ENCODE assay signal across 8 cellular contexts in the genomic region with DNA sequence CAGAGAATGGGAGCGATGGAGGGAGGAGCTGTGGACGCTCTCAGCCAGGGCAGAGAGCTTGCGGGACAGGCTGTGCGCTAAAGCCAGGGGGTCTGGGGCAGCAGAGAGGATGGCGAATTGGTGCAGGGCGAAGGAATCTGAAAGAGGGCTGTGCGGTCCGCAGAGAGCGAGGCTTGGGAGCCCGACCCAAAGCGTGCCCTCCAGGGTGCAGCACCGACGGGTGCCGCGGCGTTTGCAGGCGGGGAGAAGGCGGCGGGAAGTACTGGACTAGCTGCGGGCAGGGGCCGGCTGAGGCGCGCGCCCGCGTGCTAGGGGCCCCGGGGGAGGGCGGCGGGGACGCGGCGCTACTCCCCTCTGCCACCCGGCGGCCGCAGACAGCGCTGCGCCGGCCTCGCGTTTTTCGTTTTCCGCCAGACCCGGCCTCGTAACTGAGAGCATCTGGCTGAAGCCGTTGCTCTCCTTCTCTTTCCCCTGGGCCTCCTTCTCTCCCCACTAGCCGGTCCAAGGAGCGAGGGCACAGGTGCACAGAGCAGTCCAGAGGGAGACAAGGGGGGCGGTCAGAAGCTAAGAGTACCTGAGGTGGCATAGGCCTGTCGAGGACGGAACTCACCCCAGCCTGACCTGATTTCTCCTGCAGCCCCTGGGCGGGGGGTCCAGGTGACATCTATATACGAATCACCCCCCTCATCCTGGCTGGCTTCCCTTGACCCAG. TPM values are rescaled to one million over a fixed set of nuclear protein-coding genes. Genes with fewer than 3 reads are reported as not detected.
A peak's percentile ranks its signal among the peaks of the same experiment; 100 is the strongest.
DNase-seq lines count a peak whose midpoint lies in the region; ATAC-seq lines count a peak whose summit lies in the region.

No MANE protein-coding gene starts in this region.

- H3K27ac ChIP-seq in esophagus (ENCODE audit: low read depth in 2 of 2, low read length in 1 of 2), result no peak overlapping the region

- H3K4me1 Mint-ChIP-seq in activated CD8-positive, alpha-beta T cell treated with anti-CD3 and anti-CD28 coated beads, Interleukin-2, amount 10 ng/mL, durations not matched to agents 7 days and 5 days (ENCODE audit: low read depth), result peaks cover 4% of the 10 kb centered on the region

- POLR2A ChIA-PET in activated CD8-positive, alpha-beta T cell treated with anti-CD3 and anti-CD28 coated beads, Interleukin-2, amount 10 ng/mL, durations not matched to agents 7 days and 5 days (lab: Charles Lee), result no interaction called here

- H3K36me3 ChIP-seq in esophagus (ENCODE audit: control insufficient read depth in 2 of 2, insufficient read depth in 2 of 2, low read length in 1 of 2), result no peaks in the 10 kb centered on the region

- peaks cover 7% of the 10 kb centered on the region for H3K27me3 Mint-ChIP-seq in activated CD8-positive, alpha-beta T cell treated with anti-CD3 and anti-CD28 coated beads, Interleukin-2, amount 10 ng/mL, durations not matched to agents 7 days and 5 days (ENCODE audit: low read depth)

- H3K36me3 Mint-ChIP-seq in activated CD8-positive, alpha-beta T cell treated with anti-CD3 and anti-CD28 coated beads, Interleukin-2, amount 10 ng/mL, durations not matched to agents 7 days and 5 days (ENCODE audit: low read depth), result no peaks in the 10 kb centered on the region

- peak; percentile 78 for ATAC-seq in activated CD8-positive, alpha-beta T cell treated with anti-CD3 and anti-CD28 coated beads, Interleukin-2, amount 10 ng/mL, durations not matched to agents 7 days and 5 days

- CTCF ChIA-PET in activated CD8-positive, alpha-beta T cell treated with anti-CD3 and anti-CD28 coated beads, Interleukin-2, amount 10 ng/mL, durations not matched to agents 7 days and 5 days (lab: Charles Lee), result interaction anchor here (0.9 to 1.2 kb wide), 2 partner anchors 26 to 45 kb away, joined by 3 to 6 read pairs; no protein-coding TSS in a partner anchor

- H3K4me3 ChIP-seq in esophagus (ENCODE audit: low read depth in 1 of 2, low read length in 2 of 2), result peak overlapping the region; percentile 39 to 44

- H3K27ac Mint-ChIP-seq in activated CD8-positive, alpha-beta T cell treated with anti-CD3 and anti-CD28 coated beads, Interleukin-2, amount 10 ng/mL, durations not matched to agents 7 days and 5 days, result no peak overlapping the region

- 8 to 10% methylated on average over 33 to 52 of the region's 52 CpGs for WGBS in esophagus, 2 donors

- H3K4me1 ChIP-seq in esophagus (ENCODE audit: control insufficient read depth in 2 of 2, insufficient read depth in 2 of 2, low read length in 1 of 2), result peaks cover 2 to 3% of the 10 kb centered on the region in 2 donors

- peak overlapping the region; percentile 54 for H3K4me3 Mint-ChIP-seq in activated CD8-positive, alpha-beta T cell treated with anti-CD3 and anti-CD28 coated beads, Interleukin-2, amount 10 ng/mL, durations not matched to agents 7 days and 5 days

- DNase-seq in DMS 273 (lab: John Stamatoyannopoulos, UW; ENCODE audit: unreplicated experiment), result peak; percentile 87
- no peak for DNase-seq in DMS 273 treated with DMSO at 0.1 percent for 48 hours (lab: John Stamatoyannopoulos, UW)
- peak; percentile 47 for DNase-seq in MV-4-11 (lab: John Stamatoyannopoulos, UW)
- peak; percentile 51 for DNase-seq in activated CD8-positive, alpha-beta T cell treated with anti-CD3 and anti-CD28 coated beads, Interleukin-2, amount 10 ng/mL, durations not matched to agents 7 days and 5 days
- peak; percentile 52 for DNase-seq in middle frontal gyrus (ENCODE audit: extremely low spot score, low spot score)
- peak; percentile 9 for DNase-seq in stimulated activated CD8-positive, alpha-beta memory T cell treated with anti-CD3 and anti-CD28 coated beads, Interleukin-7, amount 100 ng/mL, for 24 hours (ENCODE audit: low read depth)
- DNase-seq in T1000 (lab: John Stamatoyannopoulos, UW), result no peak

- no peaks in the 10 kb centered on the region for H3K27me3 ChIP-seq in esophagus (ENCODE audit: control insufficient read depth in 1 of 2, insufficient read depth in 2 of 2, low read length in 2 of 2)

- H3K9me3 ChIP-seq in esophagus (ENCODE audit: control insufficient read depth in 2 of 2, insufficient read depth in 1 of 2, low read depth in 1 of 2, low read length in 1 of 2), result no peaks in the 10 kb centered on the region

- no peaks in the 10 kb centered on the region for H3K9me3 Mint-ChIP-seq in activated CD8-positive, alpha-beta T cell treated with anti-CD3 and anti-CD28 coated beads, Interleukin-2, amount 10 ng/mL, durations not matched to agents 7 days and 5 days (ENCODE audit: insufficient read depth)

RNA-seq across cellular contexts. Expression of a gene that starts 24.9 kb away (rescaled TPM):
- not detected for total RNA-seq in activated CD8-positive, alpha-beta T cell treated with anti-CD3 and anti-CD28 coated beads, Interleukin-2, amount 10 ng/mL, durations not matched to agents 7 days and 5 days
- polyA plus RNA-seq in esophagus, result under 1 TPM in 1 of 2 donors, not detected in 1; 0.11 TPM

Comparison
In these comparisons a context has a peak if more than half of its experiments do, and no peak if none do; other contexts are left out.
1. DNase-seq: peak in DMS 273 (single experiment), MV-4-11 (single experiment), activated CD8-positive, alpha-beta T cell treated with anti-CD3 and anti-CD28 coated beads, Interleukin-2, amount 10 ng/mL, durations not matched to agents 7 days and 5 days (single experiment), middle frontal gyrus (single experiment) and stimulated activated CD8-positive, alpha-beta memory T cell treated with anti-CD3 and anti-CD28 coated beads, Interleukin-7, amount 100 ng/mL, for 24 hours (single experiment); none in DMS 273 treated with DMSO at 0.1 percent for 48 hours (single experiment) and T1000 (single experiment).